8 cellular contexts compared by ENCODE assay signal in the genomic region with DNA sequence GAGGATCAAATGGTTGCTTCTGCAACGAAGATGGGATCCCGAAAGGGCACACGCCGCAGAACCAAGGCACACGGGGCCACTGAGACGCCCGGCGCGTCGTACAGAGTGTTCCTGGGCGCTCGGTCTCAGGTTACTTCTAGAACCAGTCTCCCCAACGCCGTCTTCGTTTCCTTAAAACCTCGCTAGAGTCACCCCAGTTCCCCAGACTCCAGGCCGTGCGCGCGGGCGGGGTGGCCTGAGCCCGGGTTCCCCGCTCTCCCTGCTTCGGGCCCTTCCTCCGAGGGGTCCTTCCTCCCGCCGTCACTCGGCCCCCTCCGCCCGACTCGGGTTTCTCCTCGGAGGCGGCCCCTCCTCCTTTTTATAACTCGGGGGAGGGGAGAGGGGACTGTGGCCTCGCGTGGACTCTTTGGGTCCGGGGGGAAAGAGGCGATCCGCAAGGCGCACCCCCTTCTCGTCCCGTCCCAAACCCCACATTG. TPM values are rescaled to one million over a fixed set of nuclear protein-coding genes. Genes with fewer than 3 reads are reported as not detected.
DNase-seq lines count a peak whose midpoint lies in the region; ATAC-seq lines count a peak whose summit lies in the region.

No MANE protein-coding gene starts in this region.

- ATAC-seq in GM18498 (IDR thresholded peaks at IDR 0.05; ENCODE audit: unreplicated experiment) (peak; percentile 4), HG03066 (IDR thresholded peaks at IDR 0.05; ENCODE audit: low read depth, unreplicated experiment) (peak; percentile 14), left ventricle myocardium superior (peak; percentile 37)

- H3K9me3 ChIP-seq in adipocyte (ENCODE audit: control insufficient read depth, low read length), result no peaks in the 10 kb centered on the region

- H3K9ac ChIP-seq in adipocyte (ENCODE audit: low read length) (peak overlapping the region; percentile 88), rectal smooth muscle tissue (ENCODE audit: low read length) (peak overlapping the region; percentile 86)

- intact Hi-C loops in left ventricle myocardium superior (cut with micrococcal nuclease), result no loop called here

- peak overlapping the region; percentile 88 for H3K4me3 ChIP-seq in adipocyte (ENCODE audit: low read length)
- H3K4me3 ChIP-seq in rectal smooth muscle tissue (ENCODE audit: low read length), result peak overlapping the region; percentile 81

- H3K27me3 ChIP-seq in adipocyte (replicated peaks; ENCODE audit: control insufficient read depth, insufficient read depth, low read length), result no peaks in the 10 kb centered on the region
- no peaks in the 10 kb centered on the region for H3K27me3 ChIP-seq in rectal smooth muscle tissue (ENCODE audit: control insufficient read depth, insufficient read depth, low read length)

- DNase-seq in RPMI8226 (peak; percentile 46), adipocyte (ENCODE audit: low read depth) (peak; percentile 82), left ventricle myocardium superior (peak; percentile 72), NCI-H774 (lab: John Stamatoyannopoulos, UW) (no peak), hippocampal formation (lab: John Stamatoyannopoulos, UW) (no peak)

- H3K36me3 ChIP-seq in adipocyte (ENCODE audit: control insufficient read depth, insufficient read depth, low read length, severe bottlenecking) (no peaks in the 10 kb centered on the region), rectal smooth muscle tissue (ENCODE audit: control insufficient read depth, insufficient read depth, low read length) (no peaks in the 10 kb centered on the region)

- peak overlapping the region; percentile 98 for H3K27ac ChIP-seq in rectal smooth muscle tissue (ENCODE audit: low read depth, low read length)

- H3K4me1 ChIP-seq in adipocyte (ENCODE audit: control insufficient read depth, insufficient read depth, low read length) (peaks cover 57% of the 10 kb centered on the region), rectal smooth muscle tissue (ENCODE audit: control insufficient read depth, insufficient read depth, low read length) (peaks cover 3% of the 10 kb centered on the region)

RNA-seq across cellular contexts. Expression of gene FZD7, which starts 0.8 kb away (rescaled TPM):
- 24.6 TPM for total RNA-seq in left ventricle myocardium superior

RNA-seq across cellular contexts. Expression of gene KIAA2012, which starts 40.2 kb away (rescaled TPM):
- total RNA-seq in left ventricle myocardium superior, result not detected

Comparison
In these comparisons a context has a peak if more than half of its experiments do, and no peak if none do; other contexts are left out.
1. DNase-seq: peak in RPMI8226 (single experiment), adipocyte (single experiment) and left ventricle myocardium superior (single experiment); none in NCI-H774 (single experiment) and hippocampal formation (0 of 2).
2. Peak in every context shown above with its lines, with median percentiles within 50 percentile points of each other: ATAC-seq.